ENCODE assay signal across 8 cellular contexts in genomic region chr20:36572701-36573102, GRCh38. TPM values are rescaled to one million over a fixed set of nuclear protein-coding genes. Genes with fewer than 3 reads are reported as not detected.
DNase-seq lines count a peak whose midpoint lies in the region; ATAC-seq and TF ChIP-seq lines count a peak whose summit lies in the region.

No MANE protein-coding gene starts in this region.

- peaks cover 0 to 6% (median 0%) of the 10 kb centered on the region in 3 experiments for H3K36me3 ChIP-seq in naive thymus-derived CD4-positive, alpha-beta T cell (ENCODE audit: control insufficient read depth in 2 of 3, insufficient read depth in 3 of 3, low read length in 3 of 3)
- H3K36me3 ChIP-seq in stomach = no peaks in the 10 kb centered on the region

- TF ChIP-seq CTCF in stomach (IDR thresholded peaks at IDR 0.05) = no peak

- H3K9me3 ChIP-seq in naive thymus-derived CD4-positive, alpha-beta T cell (ENCODE audit: control insufficient read depth in 2 of 3, low read length in 3 of 3) = no peaks in the 10 kb centered on the region
- no peaks in the 10 kb centered on the region for H3K9me3 ChIP-seq in stomach

- H3K4me3 ChIP-seq in naive thymus-derived CD4-positive, alpha-beta T cell (ENCODE audit: low read length) = peak overlapping the region; percentile 52
- peak overlapping the region; percentile 74 to 89 (median 82) for H3K4me3 ChIP-seq in stomach

- peaks cover 13 to 34% of the 10 kb centered on the region in 2 donors for H3K4me1 ChIP-seq in naive thymus-derived CD4-positive, alpha-beta T cell (ENCODE audit: control insufficient read depth in 2 of 2, insufficient read depth in 2 of 2, low read length in 2 of 2)
- H3K4me1 ChIP-seq in stomach = peaks cover 15 to 34% (median 31%) of the 10 kb centered on the region in 4 donors

- WGBS in stomach, 5 donors = 9 to 16% (median 12%) methylated on average over 8 to 20 of the region's 20 CpGs

- no peaks in the 10 kb centered on the region for H3K27me3 Mint-ChIP-seq in naive thymus-derived CD4-positive, alpha-beta T cell

- peaks cover 27 to 44% (median 40%) of the 10 kb centered on the region in 7 donors for H3K4me1 Mint-ChIP-seq in naive thymus-derived CD4-positive, alpha-beta T cell

- H3K4me3 Mint-ChIP-seq in naive thymus-derived CD4-positive, alpha-beta T cell = peak overlapping the region; percentile 79 to 96 (median 90)

- H3K9me3 Mint-ChIP-seq in naive thymus-derived CD4-positive, alpha-beta T cell = peaks cover 0 to 6% (median 0%) of the 10 kb centered on the region in 11 donors

- ATAC-seq in GM19023 (IDR thresholded peaks at IDR 0.05; ENCODE audit: unreplicated experiment) = peak; percentile 11
- peak; percentile 65 for ATAC-seq in naive thymus-derived CD4-positive, alpha-beta T cell

- POLR2A ChIA-PET in naive thymus-derived CD4-positive, alpha-beta T cell (lab: Charles Lee) = interaction anchor here (0.7 to 9.3 kb wide), 9 partner anchors 10 to 198 kb away, joined by 3 to 123 read pairs (median 6); partner anchors contain the start of gene RAB5IF

- H3K27me3 ChIP-seq in naive thymus-derived CD4-positive, alpha-beta T cell (ENCODE audit: control insufficient read depth in 2 of 2, insufficient read depth in 2 of 2, low read length in 2 of 2) = no peaks in the 10 kb centered on the region
- H3K27me3 ChIP-seq in stomach = no peaks in the 10 kb centered on the region

- intact Hi-C loops in naive thymus-derived CD4-positive, alpha-beta T cell (cut with micrococcal nuclease) = loop anchor here (1.0 to 10.0 kb wide), 10 partner anchors 16 to 1478 kb away; partner anchors contain the start of genes RAB5IF (in 2 of the 2), AAR2 (in 1 of the 2), SLA2 (in 1 of the 2) and TRPC4AP (in 1 of the 2)
- intact Hi-C loops in stomach (cut with DNase I; ENCODE audit: low total_unique reads) = no loop called here

- TF ChIP-seq EP300 in stomach (IDR thresholded peaks at IDR 0.05) = no peak

- H3K36me3 Mint-ChIP-seq in naive thymus-derived CD4-positive, alpha-beta T cell = peaks cover 0 to 14% (median 0%) of the 10 kb centered on the region in 5 donors

- TF ChIP-seq POLR2A in stomach (IDR thresholded peaks at IDR 0.05) = no peak

- H3K27ac ChIP-seq in naive thymus-derived CD4-positive, alpha-beta T cell (ENCODE audit: low read depth, low read length) = peak overlapping the region; percentile 100
- peak overlapping the region; percentile 87 to 97 (median 94) for H3K27ac ChIP-seq in stomach

- CTCF ChIA-PET in naive thymus-derived CD4-positive, alpha-beta T cell (lab: Charles Lee) = interaction anchor here (0.7 to 1.0 kb wide), 3 partner anchors 15 to 32 kb away, joined by 3 to 5 read pairs (median 4); no protein-coding TSS in a partner anchor

- DNase-seq in HPDE6-E6E7 (ENCODE audit: extremely low spot score) (peak; percentile 50), stomach (peak; percentile 36), SHP77 (lab: John Stamatoyannopoulos, UW) (no peak), NCI-H526 treated with DMSO at 0.1 percent for 48 hours (lab: John Stamatoyannopoulos, UW) (no peak)
- DNase-seq in activated CD4-positive, alpha-beta T cell treated with anti-CD3 and anti-CD28 coated beads, Interleukin-2, amount 50 U/mL, for 4 hours = peak; percentile 64 to 65
- DNase-seq in effector CD8-positive, alpha-beta T cell (lab: John Stamatoyannopoulos, UW) = peak; percentile 44
- peak in 7 of 9 donors; percentile 61 to 82 (median 72) for DNase-seq in naive thymus-derived CD4-positive, alpha-beta T cell

- H3K27ac Mint-ChIP-seq in naive thymus-derived CD4-positive, alpha-beta T cell = peak overlapping the region; percentile 96 to 100 (median 99)

RNA-seq across cellular contexts. Expression of gene TGIF2, which starts 0.7 kb away (rescaled TPM):
- total RNA-seq in naive thymus-derived CD4-positive, alpha-beta T cell = 10 to 100 TPM; 35.6 to 44.3 (median 40.7) TPM
- 10 to 100 TPM; 32.1 to 37.7 TPM for polyA plus RNA-seq in naive thymus-derived CD4-positive, alpha-beta T cell
- 10 to 100 TPM in 4 of 5 donors, not detected in 1; 14.9 to 24.6 (median 18.7) TPM for total RNA-seq in stomach
- 1 to 10 TPM; 4.6 to 5.2 (median 4.8) TPM for polyA plus RNA-seq in stomach

RNA-seq across cellular contexts. Expression of gene MYL9, which starts 31.4 kb away (rescaled TPM):
- 1 to 10 TPM in 1 of 5 experiments, under 1 TPM in 2, not detected in 2; 0.29 to 2.4 (median 0.29) TPM for total RNA-seq in naive thymus-derived CD4-positive, alpha-beta T cell
- not detected for polyA plus RNA-seq in naive thymus-derived CD4-positive, alpha-beta T cell
- 100 to 1,000 TPM in 4 of 5 donors, 10 to 100 TPM in 1; 33.0 to 738 (median 258) TPM for total RNA-seq in stomach
- polyA plus RNA-seq in stomach = 100 to 1,000 TPM; 101 to 941 (median 189) TPM

RNA-seq across cellular contexts. Expression of gene RAB5IF, which starts 32.9 kb away (rescaled TPM):
- total RNA-seq in naive thymus-derived CD4-positive, alpha-beta T cell = 100 to 1,000 TPM in 1 of 5 experiments, 10 to 100 TPM in 4; 47.9 to 100 (median 53.1) TPM
- 100 to 1,000 TPM; 104 to 153 TPM for polyA plus RNA-seq in naive thymus-derived CD4-positive, alpha-beta T cell
- 100 to 1,000 TPM in 2 of 5 donors, 10 to 100 TPM in 3; 35.0 to 136 (median 96.4) TPM for total RNA-seq in stomach
- polyA plus RNA-seq in stomach = 100 to 1,000 TPM in 1 of 3 donors, 10 to 100 TPM in 2; 76.8 to 113 (median 84.6) TPM

Comparison
In these comparisons a context has a peak if more than half of its experiments do, and no peak if none do; other contexts are left out.
1. DNase-seq: peak in HPDE6-E6E7 (single experiment), activated CD4-positive, alpha-beta T cell treated with anti-CD3 and anti-CD28 coated beads, Interleukin-2, amount 50 U/mL, for 4 hours (2 of 2), effector CD8-positive, alpha-beta T cell (single experiment), naive thymus-derived CD4-positive, alpha-beta T cell (7 of 9) and stomach (single experiment); none in SHP77 (0 of 2) and NCI-H526 treated with DMSO at 0.1 percent for 48 hours (single experiment).
2. RNA of gene MYL9, which starts 31.4 kb away (total RNA-seq): 33.0 to 738 TPM in stomach; 0.29 to 2.4 TPM in naive thymus-derived CD4-positive, alpha-beta T cell; every median in the first group is over 10 times any median in the second.